10 cellular contexts compared by ENCODE assay signal in genomic region chr1:8706995-8707396, GRCh38.
A peak's percentile ranks its signal among the peaks of the same experiment; 100 is the strongest.
DNase-seq lines count a peak whose midpoint lies in the region; ATAC-seq and TF ChIP-seq lines count a peak whose summit lies in the region.
"Had no signal": no experiment of that assay in that cellular context is flagged by ENCODE, and none has a peak within 500 bp of the region (broad histone marks: within the 10 kb centered on the region; RNA-seq: fewer than 3 reads in every experiment).

No MANE protein-coding gene starts in this region.

- in situ Hi-C loops in Caki2 (cut with HindIII; ENCODE audit: low pct_unique_long_range_greater_than_20kb, low sequenced_read_pairs), result no loop called here

- H3K27ac Mint-ChIP-seq in natural killer cell, result no peak overlapping the region

- H3K9ac ChIP-seq in liver (ENCODE audit: low read depth in 1 of 2, low read length in 2 of 2), result no peak overlapping the region

- no peaks in the 10 kb centered on the region for H3K9me3 Mint-ChIP-seq in natural killer cell

- no peak overlapping the region for H3K4me3 ChIP-seq in liver (ENCODE audit: low read depth in 1 of 3, low read length in 3 of 3)

- no peak for TF ChIP-seq RAD21 in liver (IDR thresholded peaks at IDR 0.05)

- no peak overlapping the region for H3K27ac ChIP-seq in liver (ENCODE audit: low read depth in 1 of 2, low read length in 2 of 2)
- H3K27ac ChIP-seq: HL-60 had no signal

- no peaks in the 10 kb centered on the region for H3K27me3 Mint-ChIP-seq in natural killer cell (ENCODE audit: low read depth in 2 of 2)

- no peaks in the 10 kb centered on the region for H3K9me3 ChIP-seq in liver (ENCODE audit: control insufficient read depth in 4 of 4, low read length in 3 of 4)

- no peaks in the 10 kb centered on the region for H3K27me3 ChIP-seq in liver (ENCODE audit: control insufficient read depth in 4 of 4, insufficient read depth in 4 of 4, low read length in 3 of 4)

- no peaks in the 10 kb centered on the region for H3K36me3 Mint-ChIP-seq in natural killer cell
- H3K36me3 Mint-ChIP-seq: CD4-positive, CD25-positive, alpha-beta regulatory T cell had no signal

- ATAC-seq in natural killer cell (no peak), HG02623 (IDR thresholded peaks at IDR 0.05; ENCODE audit: unreplicated experiment) (no peak)

- H3K36me3 ChIP-seq in liver (ENCODE audit: control insufficient read depth in 4 of 4, insufficient read depth in 3 of 4, low read depth in 1 of 4, low read length in 3 of 4), result no peaks in the 10 kb centered on the region

- H3K4me3 Mint-ChIP-seq in natural killer cell, result no peak overlapping the region

- intact Hi-C loops in natural killer cell (cut with micrococcal nuclease), result no loop called here

- TF ChIP-seq CTCF in liver (IDR thresholded peaks at IDR 0.05; ENCODE audit: low read depth, low read length, missing input control), result no peak
- TF ChIP-seq CTCF in natural killer cell (IDR thresholded peaks at IDR 0.05), result no peak

- DNase-seq in Caki2 (ENCODE audit: low read depth), result peak; percentile 36
- peak; percentile 81 for DNase-seq in NCI-H146 (lab: John Stamatoyannopoulos, UW)
- peak; percentile 97 for DNase-seq in SK-N-DZ (ENCODE audit: low spot score)
- DNase-seq in natural killer cell, result no peak
- no peak for DNase-seq in GDM1 (lab: John Stamatoyannopoulos, UW)
- DNase-seq in UCSD-AML1 (lab: John Stamatoyannopoulos, UW; ENCODE audit: unreplicated experiment), result no peak
- DNase-seq: CD4-positive, CD25-positive, alpha-beta regulatory T cell had no signal

- H3K4me1 ChIP-seq in liver (ENCODE audit: control insufficient read depth in 4 of 4, insufficient read depth in 4 of 4, low read length in 3 of 4), result peaks cover 2 to 10% (median 6%) of the 10 kb centered on the region in 4 donors

- WGBS in liver, result 71% methylated on average over 3 of the region's 3 CpGs

- H3K4me1 Mint-ChIP-seq in natural killer cell, result peaks cover 17 to 33% of the 10 kb centered on the region in 2 donors

TF ChIP-seq in liver, 16 proteins besides CTCF, POLR2A, EP300 and RAD21:
- peak; percentile 24 for TF ChIP-seq NR2F2 (IDR thresholded peaks at IDR 0.05)
- no peak for TF ChIP-seq FOXA1 (IDR thresholded peaks at IDR 0.05)
- no peak for TF ChIP-seq HNF4A (conservative IDR thresholded peaks at IDR 0.05)
- TF ChIP-seq, protein P1, sequence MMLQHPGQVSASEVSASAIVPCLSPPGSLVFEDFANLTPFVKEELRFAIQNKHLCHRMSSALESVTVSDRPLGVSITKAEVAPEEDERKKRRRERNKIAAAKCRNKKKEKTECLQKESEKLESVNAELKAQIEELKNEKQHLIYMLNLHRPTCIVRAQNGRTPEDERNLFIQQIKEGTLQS (IDR thresholded peaks at IDR 0.05), result no peak
- TF ChIP-seq GABPA (IDR thresholded peaks at IDR 0.05 in 1 of 2, conservative IDR thresholded peaks at IDR 0.05 in 1 of 2), result no peak

Comparison
In these comparisons a context has a peak if more than half of its experiments do, and no peak if none do; other contexts are left out.
1. DNase-seq: peak in Caki2 (single experiment), NCI-H146 (single experiment) and SK-N-DZ (single experiment); none in natural killer cell (single experiment), GDM1 (single experiment) and UCSD-AML1 (single experiment).